In genomic region chr6:7215140-7215539, GRCh38 we compare ENCODE assay signal across 18 cellular contexts.
DNase-seq lines count a peak whose midpoint lies in the region; ATAC-seq and TF ChIP-seq lines count a peak whose summit lies in the region.
"Had no signal": no experiment of that assay in that cellular context is flagged by ENCODE, and none has a peak within 500 bp of the region (broad histone marks: within the 10 kb centered on the region; RNA-seq: fewer than 3 reads in every experiment).

No MANE protein-coding gene starts in this region.

- no peak for ATAC-seq in body of pancreas
- no peak for ATAC-seq in HG03571 (IDR thresholded peaks at IDR 0.05; ENCODE audit: unreplicated experiment)
- ATAC-seq: esophagus mucosa had no signal

- no peak for DNase-seq in A673 (ENCODE audit: low spot score)
- DNase-seq in HS-5 (ENCODE audit: low read depth): peak; percentile 19
- DNase-seq in body of pancreas: no peak
- DNase-seq in medulla oblongata (ENCODE audit: extremely low spot score): peak; percentile 15
- DNase-seq in GM20000 (ENCODE audit: low spot score): no peak
- DNase-seq in SK-N-SH: no peak
- DNase-seq in AG20443 (ENCODE audit: low spot score): no peak
- DNase-seq: activated CD4-positive, alpha-beta T cell treated with anti-CD3 and anti-CD28 coated beads for 4 hours; activated T-cell treated with anti-CD3 and anti-CD28 coated beads, Interleukin-2, amount 50 U/mL, for 48 hours; amniotic stem cell; MM.1S; NCI-H2081; NCI-H774 had no signal

- no peak for TF ChIP-seq POLR2A in body of pancreas (IDR thresholded peaks at IDR 0.05)

- H3K9ac ChIP-seq in SK-N-SH: no peak overlapping the region

- POLR2A ChIA-PET in A673 (lab: Charles Lee; ENCODE audit: low non-redundant PET): no interaction called here
- POLR2A ChIA-PET in SK-N-SH (lab: Yijun Ruan, JAX): no interaction called here

- WGBS in body of pancreas, 2 donors: 64 to 68% methylated on average over 7 of the region's 7 CpGs
- 65% methylated on average over 7 of the region's 7 CpGs for WGBS in SK-N-SH (ENCODE audit: low lambda C conversion rate)

- no TSS peak for BruUV-seq in A673 (replicated peaks; lab: Mats Ljungman, UMichigan)

- intact Hi-C loops in A673 (cut with micrococcal nuclease; ENCODE audit: unreplicated experiment) (no loop called here), body of pancreas (cut with DNase I) (no loop called here)

- H2AFZ ChIP-seq in SK-N-SH (ENCODE audit: low read depth): no peak overlapping the region

- H3K36me3 ChIP-seq in A673 (ENCODE audit: insufficient read depth, low read length, poor library complexity, severe bottlenecking) (peaks cover 65% of the 10 kb centered on the region), body of pancreas (replicated peaks in 1 of 2; ENCODE audit: insufficient read depth in 1 of 2, low read depth in 2 of 2) (peaks cover 0 to 20% of the 10 kb centered on the region in 2 donors), SK-N-SH (replicated peaks in 1 of 2; ENCODE audit: control insufficient read depth in 1 of 2, insufficient read depth in 2 of 2, low read length in 1 of 2) (peaks cover 25% of the 10 kb centered on the region in 2 experiments)

- TF ChIP-seq RAD21 in SK-N-SH (IDR thresholded peaks at IDR 0.05; ENCODE audit: low read length): no peak

- no peaks in the 10 kb centered on the region for H3K9me3 ChIP-seq in A673 (ENCODE audit: low read depth, low read length, poor library complexity, severe bottlenecking)
- no peaks in the 10 kb centered on the region for H3K9me3 ChIP-seq in body of pancreas
- H3K9me3 ChIP-seq in SK-N-SH: no peaks in the 10 kb centered on the region

- no peaks in the 10 kb centered on the region for H3K79me2 ChIP-seq in SK-N-SH (ENCODE audit: insufficient read depth)

- no peak for TF ChIP-seq CTCF in A673 (conservative IDR thresholded peaks at IDR 0.05; ENCODE audit: low read depth, low read length)
- no peak for TF ChIP-seq CTCF in body of pancreas (IDR thresholded peaks at IDR 0.05)
- TF ChIP-seq CTCF in GM20000 (IDR thresholded peaks at IDR 0.05; ENCODE audit: extremely low read depth, missing control alignments): no peak
- no peak for TF ChIP-seq CTCF in SK-N-SH (IDR thresholded peaks at IDR 0.05)

- no peaks in the 10 kb centered on the region for H4K20me1 ChIP-seq in SK-N-SH (ENCODE audit: insufficient read depth)

- H3K9me2 ChIP-seq in SK-N-SH: no peaks in the 10 kb centered on the region

- no peaks in the 10 kb centered on the region for H3F3A ChIP-seq in SK-N-SH (replicated peaks; ENCODE audit: insufficient read depth)

- CTCF ChIA-PET in A673 (lab: Charles Lee): no interaction called here
- CTCF ChIA-PET in SK-N-SH (lab: Yijun Ruan, JAX): interaction anchor here (0.6 to 2.7 kb wide), 2 partner anchors 28 to 626 kb away, joined by 3 to 9 read pairs; no protein-coding TSS in a partner anchor

- peak overlapping the region; percentile 56 for H3K27ac ChIP-seq in A673 (ENCODE audit: low read depth, low read length, poor library complexity, severe bottlenecking)
- H3K27ac ChIP-seq in body of pancreas: peak overlapping the region; percentile 62 to 74 (median 70)
- no peak overlapping the region for H3K27ac ChIP-seq in SK-N-SH (ENCODE audit: low read depth in 2 of 2, low read length in 1 of 2)
- H3K27ac ChIP-seq: coronary artery had no signal

- H3K27me3 ChIP-seq in A673 (replicated peaks; ENCODE audit: insufficient read depth, low read depth, low read length, poor library complexity): no peaks in the 10 kb centered on the region
- no peaks in the 10 kb centered on the region for H3K27me3 ChIP-seq in body of pancreas
- H3K27me3 ChIP-seq in SK-N-SH (ENCODE audit: insufficient read depth): no peaks in the 10 kb centered on the region

- TF ChIP-seq EP300 in SK-N-SH (IDR thresholded peaks at IDR 0.05; ENCODE audit: borderline replicate concordance in 1 of 2, low read depth in 1 of 2, low read length in 1 of 2): no peak

- peaks cover 51% of the 10 kb centered on the region for H3K4me1 ChIP-seq in A673 (ENCODE audit: insufficient read depth, low read length, poor library complexity, severe bottlenecking)
- H3K4me1 ChIP-seq in body of pancreas: peaks cover 51% of the 10 kb centered on the region
- H3K4me1 ChIP-seq in SK-N-SH (ENCODE audit: control insufficient read depth in 1 of 2, insufficient read depth in 2 of 2, low read depth in 1 of 2, low read length in 1 of 2): peaks cover 0 to 18% of the 10 kb centered on the region in 2 experiments; a peak in 2 of 4 replicates

- H3K4me3 ChIP-seq in A673 (ENCODE audit: low read depth, low read length, poor library complexity, severe bottlenecking) (no peak overlapping the region), body of pancreas (no peak overlapping the region), SK-N-SH (ENCODE audit: low read depth in 2 of 2, low read length in 1 of 2) (no peak overlapping the region)
- H3K4me3 ChIP-seq: coronary artery, lung, skin epidermis had no signal

- no peak overlapping the region for H3K4me2 ChIP-seq in SK-N-SH

TF ChIP-seq in SK-N-SH, 30 proteins besides CTCF, POLR2A, EP300 and RAD21 (continues in another document):
- no peak for TF ChIP-seq RCOR1 (IDR thresholded peaks at IDR 0.05; ENCODE audit: low read length)
- no peak for TF ChIP-seq FOXM1 (IDR thresholded peaks at IDR 0.05; ENCODE audit: low read depth)
- TF ChIP-seq YY1 (IDR thresholded peaks at IDR 0.05; ENCODE audit: low read depth): no peak
- TF ChIP-seq SMC3 (IDR thresholded peaks at IDR 0.05; ENCODE audit: low read depth, low read length): no peak
- no peak for TF ChIP-seq ZBTB33 (IDR thresholded peaks at IDR 0.05; ENCODE audit: borderline replicate concordance, low read depth)
- TF ChIP-seq TEAD4 (IDR thresholded peaks at IDR 0.05; ENCODE audit: borderline replicate concordance, insufficient read depth): no peak
- TF ChIP-seq CHD2 (IDR thresholded peaks at IDR 0.05; ENCODE audit: low read length, partially characterized antibody): no peak
- no peak for TF ChIP-seq IRF3 (IDR thresholded peaks at IDR 0.05; ENCODE audit: low read depth, low read length)
- TF ChIP-seq FOXJ3 (CRISPR knock-in tag; IDR thresholded peaks at IDR 0.05): no peak
- TF ChIP-seq SIN3A (IDR thresholded peaks at IDR 0.05; ENCODE audit: borderline replicate concordance, low read depth, low read length): no peak
- TF ChIP-seq GATA2 (CRISPR knock-in tag; IDR thresholded peaks at IDR 0.05): no peak
- TF ChIP-seq USF2 (IDR thresholded peaks at IDR 0.05; ENCODE audit: borderline replicate concordance, low read depth, low read length): no peak
- TF ChIP-seq NFIC (IDR thresholded peaks at IDR 0.05; ENCODE audit: borderline replicate concordance): no peak
- no peak for TF ChIP-seq ELF1 (IDR thresholded peaks at IDR 0.05)

Comparison
In these comparisons a context has a peak if more than half of its experiments do, and no peak if none do; other contexts are left out.
1. DNase-seq: peak in HS-5 (single experiment) and medulla oblongata (single experiment); none in A673 (single experiment), body of pancreas (0 of 4), GM20000 (single experiment), SK-N-SH (single experiment) and AG20443 (single experiment).
2. H3K27ac ChIP-seq: peak in A673 (single experiment) and body of pancreas (4 of 4); none in SK-N-SH (0 of 2).